Comparison of ENCODE assay signal across 9 cellular contexts in genomic region chr11:76783901-76784813, GRCh38. TPM values are rescaled to one million over a fixed set of nuclear protein-coding genes. Genes with fewer than 3 reads are reported as not detected.
DNase-seq lines count a peak whose midpoint lies in the region; ATAC-seq and TF ChIP-seq lines count a peak whose summit lies in the region.
"Had no signal": no experiment of that assay in that cellular context is flagged by ENCODE, and none has a peak within 500 bp of the region (broad histone marks: within the 10 kb centered on the region; RNA-seq: fewer than 3 reads in every experiment).

No MANE protein-coding gene starts in this region.

- peaks cover 32% of the 10 kb centered on the region for H3K27me3 Mint-ChIP-seq in activated CD8-positive, alpha-beta T cell treated with anti-CD3 and anti-CD28 coated beads for 36 hours

- H3K9me3 Mint-ChIP-seq in activated CD8-positive, alpha-beta T cell treated with anti-CD3 and anti-CD28 coated beads for 36 hours = no peaks in the 10 kb centered on the region
- H3K9me3 Mint-ChIP-seq: memory B cell had no signal

- H3K4me3 ChIP-seq in AG04450 (ENCODE audit: low read depth, low read length) (peak overlapping the region; percentile 98), HFF-Myc (replicated peaks; ENCODE audit: low read depth, low read length) (peak overlapping the region; percentile 87)

- DNase-seq in AG04450 (ENCODE audit: low read depth, low spot score) = no peak
- DNase-seq in HFF-Myc (ENCODE audit: extremely low read depth, low read depth) = no peak
- DNase-seq in activated CD8-positive, alpha-beta T cell treated with anti-CD3 and anti-CD28 coated beads for 36 hours = no peak
- DNase-seq in Right ventricle myocardium superior = peak; percentile 72
- peak; percentile 35 for DNase-seq in pulmonary artery endothelial cell (ENCODE audit: low read depth, low spot score)
- DNase-seq in activated T-cell treated with anti-CD3 and anti-CD28 coated beads, Interleukin-2, amount 50 U/mL, for 1 hour = no peak
- DNase-seq in NOMO-1 treated with DMSO at 0.1 percent for 48 hours (lab: John Stamatoyannopoulos, UW; ENCODE audit: unreplicated experiment) = no peak

- intact Hi-C loops in activated CD8-positive, alpha-beta T cell treated with anti-CD3 and anti-CD28 coated beads for 36 hours (cut with micrococcal nuclease) = no loop called here
- intact Hi-C loops in Right ventricle myocardium superior (cut with DNase I) = no loop called here

- H3K4me3 Mint-ChIP-seq in activated CD8-positive, alpha-beta T cell treated with anti-CD3 and anti-CD28 coated beads for 36 hours = peak overlapping the region; percentile 70

- H3K27ac Mint-ChIP-seq in activated CD8-positive, alpha-beta T cell treated with anti-CD3 and anti-CD28 coated beads for 36 hours = no peak overlapping the region
- H3K27ac Mint-ChIP-seq: memory B cell had no signal

- H3K27ac ChIP-seq in AG04450 (ENCODE audit: low read depth, low read length) = peak overlapping the region; percentile 87

- no peak for ATAC-seq in activated CD8-positive, alpha-beta T cell treated with anti-CD3 and anti-CD28 coated beads for 36 hours
- ATAC-seq in Right ventricle myocardium superior (ENCODE audit: poor library complexity) = peak; percentile 38
- no peak for ATAC-seq in GM21515 (IDR thresholded peaks at IDR 0.05; ENCODE audit: unreplicated experiment)

- H3K27me3 ChIP-seq in AG04450 (ENCODE audit: control insufficient read depth, insufficient read depth, low read length) = no peaks in the 10 kb centered on the region

- POLR2A ChIA-PET in AG04450 (lab: Yijun Ruan, JAX) = interaction anchor here (1.3 to 3.0 kb wide), 3 partner anchors 13 to 17 kb away, joined by 5 to 21 read pairs (median 10); no protein-coding TSS in a partner anchor
- POLR2A ChIA-PET in activated CD8-positive, alpha-beta T cell treated with anti-CD3 and anti-CD28 coated beads for 36 hours (lab: Charles Lee) = no interaction called here

- peaks cover 2% of the 10 kb centered on the region; the same call in 1 of the 2 replicates for H3K9me3 ChIP-seq in AG04450 (ENCODE audit: control insufficient read depth, insufficient read depth, low read length)

- CTCF ChIA-PET in AG04450 (lab: Charles Lee) = interaction anchor here (0.8 kb wide), 1 partner anchor 51 kb away, joined by 4 read pairs; no protein-coding TSS in a partner anchor
- CTCF ChIA-PET in activated CD8-positive, alpha-beta T cell treated with anti-CD3 and anti-CD28 coated beads for 36 hours (lab: Charles Lee) = no interaction called here

- H3K36me3 Mint-ChIP-seq in activated CD8-positive, alpha-beta T cell treated with anti-CD3 and anti-CD28 coated beads for 36 hours (ENCODE audit: low read depth) = no peaks in the 10 kb centered on the region
- H3K36me3 Mint-ChIP-seq: memory B cell had no signal

- H3K4me1 Mint-ChIP-seq in activated CD8-positive, alpha-beta T cell treated with anti-CD3 and anti-CD28 coated beads for 36 hours (ENCODE audit: low read depth) = peaks cover 19% of the 10 kb centered on the region

- TF ChIP-seq CTCF in AG04450 (IDR thresholded peaks at IDR 0.05; ENCODE audit: low read depth, low read length) (no peak), HFF-Myc (IDR thresholded peaks at IDR 0.05; ENCODE audit: low read depth, low read length, missing control alignments) (no peak)
- no peak for TF ChIP-seq CTCF in activated CD8-positive, alpha-beta T cell treated with anti-CD3 and anti-CD28 coated beads for 36 hours (IDR thresholded peaks at IDR 0.05)

RNA-seq across cellular contexts. Expression of gene TSKU, which starts 1.0 kb away (rescaled TPM):
- 28.8 and 36.5 TPM in 2 replicates for polyA plus RNA-seq in AG04450 (2011; rRNA removed)
- polyA minus RNA-seq in AG04450 (2011; rRNA and poly(A)+ RNA removed) = 26.7 and 30.7 TPM in 2 replicates
- total RNA-seq in activated CD8-positive, alpha-beta T cell treated with anti-CD3 and anti-CD28 coated beads for 36 hours = 1 to 10 TPM; 6.5 to 8.4 TPM
- total RNA-seq in Right ventricle myocardium superior (17.2 TPM), pulmonary artery endothelial cell (3.1 and 5.0 TPM in 2 replicates)

Comparison
In these comparisons a context has a peak if more than half of its experiments do, and no peak if none do; other contexts are left out.
1. DNase-seq: peak in Right ventricle myocardium superior (single experiment) and pulmonary artery endothelial cell (single experiment); none in AG04450 (single experiment), HFF-Myc (single experiment), activated CD8-positive, alpha-beta T cell treated with anti-CD3 and anti-CD28 coated beads for 36 hours (single experiment), activated T-cell treated with anti-CD3 and anti-CD28 coated beads, Interleukin-2, amount 50 U/mL, for 1 hour (single experiment) and NOMO-1 treated with DMSO at 0.1 percent for 48 hours (single experiment).